24 cellular contexts compared by ENCODE assay signal in the genomic region with DNA sequence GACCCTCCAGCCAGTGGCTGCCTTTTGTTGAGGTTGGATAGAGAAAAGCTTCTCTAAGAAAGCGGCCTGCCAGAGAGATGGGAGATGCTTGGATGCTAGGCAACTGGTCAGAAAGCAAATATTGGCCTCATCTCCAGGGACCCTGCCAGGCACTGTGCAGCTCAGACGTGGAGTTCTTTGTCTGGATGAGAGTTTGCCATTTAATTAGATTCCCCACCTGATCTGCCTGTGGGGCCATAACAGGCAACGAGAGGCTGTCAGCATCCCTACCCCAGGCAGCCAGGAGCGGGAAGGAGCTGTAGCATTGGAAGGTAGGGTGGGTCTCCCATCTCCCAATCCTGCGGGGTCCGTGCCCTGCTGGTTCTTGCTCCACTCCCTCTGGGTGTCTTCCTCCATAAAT. TPM values are rescaled to one million over a fixed set of nuclear protein-coding genes. Genes with fewer than 3 reads are reported as not detected.
A peak's percentile ranks its signal among the peaks of the same experiment; 100 is the strongest.
DNase-seq lines count a peak whose midpoint lies in the region; ATAC-seq and TF ChIP-seq lines count a peak whose summit lies in the region.
"Had no signal": no experiment of that assay in that cellular context is flagged by ENCODE, and none has a peak within 500 bp of the region (broad histone marks: within the 10 kb centered on the region; RNA-seq: fewer than 3 reads in every experiment).

No MANE protein-coding gene starts in this region.

- H3K27ac Mint-ChIP-seq in nephron progenitor cell: peak overlapping the region; percentile 49
- H3K27ac Mint-ChIP-seq: GM23338, T-helper 17 cell had no signal

- no peak overlapping the region for H3K27ac ChIP-seq in RWPE1
- H3K27ac ChIP-seq: 22Rv1, C4-2B, Peyer's patch, SJSA1 had no signal

- no peak for ATAC-seq in left cardiac atrium
- ATAC-seq: GM23338, T-helper 17 cell had no signal

- no peak overlapping the region for H3K4me3 Mint-ChIP-seq in nephron progenitor cell
- H3K4me3 Mint-ChIP-seq: GM23338, T-helper 17 cell had no signal

- H3K4me1 Mint-ChIP-seq in nephron progenitor cell: peaks cover 10% of the 10 kb centered on the region
- H3K4me1 Mint-ChIP-seq: GM23338 had no signal

- intact Hi-C loops in left cardiac atrium (cut with DNase I): no loop called here

- POLR2A ChIA-PET in RWPE1 (lab: Yijun Ruan, JAX; ENCODE audit: low non-redundant PET): no interaction called here

- peaks cover 2% of the 10 kb centered on the region for H3K27me3 Mint-ChIP-seq in nephron progenitor cell (ENCODE audit: low read depth, poor library complexity)

- TF ChIP-seq CTCF in nephron progenitor cell (IDR thresholded peaks at IDR 0.05) (no peak), RWPE1 (conservative IDR thresholded peaks at IDR 0.05; ENCODE audit: low read depth) (no peak)

- H3K9me3 Mint-ChIP-seq in nephron progenitor cell: no peaks in the 10 kb centered on the region
- H3K9me3 Mint-ChIP-seq: GM23338 had no signal

- CTCF ChIA-PET in RWPE1 (lab: Yijun Ruan, JAX): no interaction called here

- DNase-seq in NCI-H1105 treated with DMSO at 0.1 percent for 48 hours (lab: John Stamatoyannopoulos, UW) (peak; percentile 1), NCI-H1105 (lab: John Stamatoyannopoulos, UW) (no peak), DMS79 (lab: John Stamatoyannopoulos, UW) (peak; percentile 44), NCI-H345 treated with DMSO at 0.1 percent for 48 hours (lab: John Stamatoyannopoulos, UW; ENCODE audit: unreplicated experiment) (peak; percentile 15), nephron progenitor cell (no peak), left cardiac atrium (no peak), NCI-H510A (lab: John Stamatoyannopoulos, UW) (no peak), RWPE1 (ENCODE audit: low spot score) (no peak)
- DNase-seq: AML-193, EL, GF-D8, Kasumi-1, NCI-H1694, NCI-H2227 treated with DMSO at 0.1 percent for 48 hours, NCI-H526, Peyer's patch, SW 1271, T-helper 17 cell had no signal

- no peaks in the 10 kb centered on the region for H3K36me3 Mint-ChIP-seq in nephron progenitor cell (ENCODE audit: low read depth)

RNA-seq across cellular contexts. Expression of a gene that starts 52.7 kb away (rescaled TPM):
- under 1 TPM in 1 of 2 donors, not detected in 1; 0.08 TPM for total RNA-seq in left cardiac atrium
- total RNA-seq: MCF 10A, OCI-LY7, SJSA1, T-helper 17 cell had no signal

Comparison
In these comparisons a context has a peak if more than half of its experiments do, and no peak if none do; other contexts are left out.
1. DNase-seq: peak in NCI-H1105 treated with DMSO at 0.1 percent for 48 hours (single experiment), DMS79 (single experiment) and NCI-H345 treated with DMSO at 0.1 percent for 48 hours (single experiment); none in NCI-H1105 (single experiment), nephron progenitor cell (single experiment), left cardiac atrium (single experiment), NCI-H510A (single experiment) and RWPE1 (single experiment).